In genomic region chr19:11198769-11199469, GRCh38 we compare ENCODE assay signal across 15 cellular contexts. TPM values are rescaled to one million over a fixed set of nuclear protein-coding genes. Genes with fewer than 3 reads are reported as not detected.
DNase-seq lines count a peak whose midpoint lies in the region; ATAC-seq and TF ChIP-seq lines count a peak whose summit lies in the region.
"Had no signal": no experiment of that assay in that cellular context is flagged by ENCODE, and none has a peak within 500 bp of the region (broad histone marks: within the 10 kb centered on the region; RNA-seq: fewer than 3 reads in every experiment).

No MANE protein-coding gene starts in this region.

- peaks cover 22% of the 10 kb centered on the region for H3K4me1 ChIP-seq in CD4-positive, CD25-positive, alpha-beta regulatory T cell (ENCODE audit: control insufficient read depth, insufficient read depth, low read length, poor library complexity, severe bottlenecking)
- H3K4me1 ChIP-seq in PC-9 (replicated peaks; ENCODE audit: insufficient read depth) (peaks cover 17% of the 10 kb centered on the region), heart right ventricle (peaks cover 16 to 64% (median 47%) of the 10 kb centered on the region in 9 donors)

- CTCF ChIA-PET in PC-9 (lab: Charles Lee), result interaction anchor here (0.6 kb wide), 1 partner anchor 43 kb away, joined by 3 read pairs; no protein-coding TSS in a partner anchor

- H3K36me3 Mint-ChIP-seq in CD4-positive, CD25-positive, alpha-beta regulatory T cell, result no peaks in the 10 kb centered on the region
- peaks cover 8% of the 10 kb centered on the region for H3K36me3 Mint-ChIP-seq in osteocyte (ENCODE audit: unreplicated experiment)

- in situ Hi-C loops in ACHN (cut with HindIII; ENCODE audit: low pct_ligation_motif_present, low pct_unique_long_range_greater_than_20kb, low sequenced_read_pairs), result no loop called here

- peak overlapping the region in 3 of 4 donors; percentile 45 to 84 (median 51) for H3K4me3 Mint-ChIP-seq in CD4-positive, CD25-positive, alpha-beta regulatory T cell
- H3K4me3 Mint-ChIP-seq in osteocyte (ENCODE audit: unreplicated experiment), result peak overlapping the region; percentile 67
- H3K4me3 Mint-ChIP-seq: dendritic cell treated with granulocyte-macrophage colony-stimulating factor and Interleukin-4, amounts not matched to agents 40 ng/mL and 50 ng/mL, for 4 days had no signal

- H3K9me3 ChIP-seq in CD4-positive, CD25-positive, alpha-beta regulatory T cell (ENCODE audit: control insufficient read depth in 2 of 2, low read length in 2 of 2), result no peaks in the 10 kb centered on the region
- H3K9me3 ChIP-seq in PC-9 (ENCODE audit: insufficient read depth, low read depth) (no peaks in the 10 kb centered on the region), heart right ventricle (no peaks in the 10 kb centered on the region)

- ATAC-seq in CD4-positive, CD25-positive, alpha-beta regulatory T cell (ENCODE audit: low read depth in 2 of 2), result no peak
- ATAC-seq in heart right ventricle (peak in 1 of 8 donors; percentile 10), HG02763 (IDR thresholded peaks at IDR 0.05; ENCODE audit: unreplicated experiment) (no peak)

- H3K27ac Mint-ChIP-seq in CD4-positive, CD25-positive, alpha-beta regulatory T cell, result no peak overlapping the region
- peak overlapping the region; percentile 75 for H3K27ac Mint-ChIP-seq in osteocyte (ENCODE audit: unreplicated experiment)
- H3K27ac Mint-ChIP-seq: dendritic cell treated with granulocyte-macrophage colony-stimulating factor and Interleukin-4, amounts not matched to agents 40 ng/mL and 50 ng/mL, for 4 days; memory B cell had no signal

- H3K27me3 ChIP-seq in CD4-positive, CD25-positive, alpha-beta regulatory T cell (ENCODE audit: control insufficient read depth, insufficient read depth, low read length), result no peaks in the 10 kb centered on the region
- H3K27me3 ChIP-seq in PC-9 (ENCODE audit: insufficient read depth, low read depth) (no peaks in the 10 kb centered on the region), heart right ventricle (peaks cover 0 to 7% (median 0%) of the 10 kb centered on the region in 7 donors)

- POLR2A ChIA-PET in PC-9 (lab: Charles Lee; ENCODE audit: unreplicated experiment), result interaction anchor here (0.7 kb wide), 1 partner anchor 32 kb away, joined by 10 read pairs; no protein-coding TSS in a partner anchor

- H3F3A ChIP-seq in PC-9 (ENCODE audit: insufficient read depth, low read depth), result peaks cover 24% of the 10 kb centered on the region; the same call in 1 of the 2 replicates

- H3K9me3 Mint-ChIP-seq in CD4-positive, CD25-positive, alpha-beta regulatory T cell, result no peaks in the 10 kb centered on the region
- no peaks in the 10 kb centered on the region for H3K9me3 Mint-ChIP-seq in osteocyte (ENCODE audit: unreplicated experiment)
- H3K9me3 Mint-ChIP-seq: dendritic cell treated with granulocyte-macrophage colony-stimulating factor and Interleukin-4, amounts not matched to agents 40 ng/mL and 50 ng/mL, for 4 days; memory B cell had no signal

- H4K20me1 ChIP-seq in PC-9 (ENCODE audit: insufficient read depth), result no peaks in the 10 kb centered on the region

- no peak overlapping the region for H3K4me3 ChIP-seq in CD4-positive, CD25-positive, alpha-beta regulatory T cell (ENCODE audit: low read depth, low read length)
- no peak overlapping the region for H3K4me3 ChIP-seq in PC-9
- no peak overlapping the region for H3K4me3 ChIP-seq in heart right ventricle

- no peak for TF ChIP-seq CTCF in PC-9 (conservative IDR thresholded peaks at IDR 0.05)
- TF ChIP-seq CTCF in heart right ventricle (IDR thresholded peaks at IDR 0.05), result no peak
- TF ChIP-seq CTCF in osteocyte (IDR thresholded peaks at IDR 0.05), result no peak

- no peak for DNase-seq in CD4-positive, CD25-positive, alpha-beta regulatory T cell
- DNase-seq in PC-9 (no peak), heart right ventricle (no peak), osteocyte (ENCODE audit: extremely low spot score, unreplicated experiment) (no peak), ACHN (no peak), pons (ENCODE audit: low spot score) (no peak), HPDE6-E6E7 (ENCODE audit: extremely low spot score) (no peak)
- DNase-seq: activated CD4-positive, alpha-beta T cell treated with anti-CD3 and anti-CD28 coated beads for 48 hours; activated gamma-delta T cell; C1 segment of cervical spinal cord; glutamatergic neuron; NCI-H1436 treated with DMSO at 0.1 percent for 48 hours had no signal

- no peak overlapping the region for H2AFZ ChIP-seq in PC-9

- H3K27me3 Mint-ChIP-seq in CD4-positive, CD25-positive, alpha-beta regulatory T cell, result peaks cover 4% of the 10 kb centered on the region
- no peaks in the 10 kb centered on the region for H3K27me3 Mint-ChIP-seq in osteocyte (ENCODE audit: unreplicated experiment)

- 65 to 66% methylated on average over 9 of the region's 9 CpGs for WGBS in heart right ventricle, 2 donors

- H3K79me2 ChIP-seq in PC-9 (ENCODE audit: low read depth), result no peaks in the 10 kb centered on the region

- H3K4me2 ChIP-seq in PC-9, result no peak overlapping the region

- intact Hi-C loops in PC-9 (cut with micrococcal nuclease; ENCODE audit: unreplicated experiment) (loop anchor here (5.0 kb wide), 1 partner anchor 42 kb away; the partner anchor contains the start of gene SPC24), heart right ventricle (cut with DNase I) (loop anchor here in 4 of 10 donors (5.0 kb wide), 2 partner anchors 42 to 52 kb away; partner anchors contain the start of gene SPC24 (in 3 of the 4))

- TSS peak; percentile 45 for BruUV-seq in PC-9 (replicated peaks; lab: Mats Ljungman, UMichigan)

- H3K4me1 Mint-ChIP-seq in CD4-positive, CD25-positive, alpha-beta regulatory T cell, result peaks cover 0 to 9% (median 0%) of the 10 kb centered on the region in 4 donors
- H3K4me1 Mint-ChIP-seq in osteocyte (ENCODE audit: unreplicated experiment), result peaks cover 51% of the 10 kb centered on the region

- H3K27ac ChIP-seq in CD4-positive, CD25-positive, alpha-beta regulatory T cell (ENCODE audit: insufficient read depth, low read length, poor library complexity, severe bottlenecking), result no peak overlapping the region
- H3K27ac ChIP-seq in PC-9 (no peak overlapping the region), heart right ventricle (peak overlapping the region; percentile 82 to 98 (median 90))

- no peaks in the 10 kb centered on the region for H3K36me3 ChIP-seq in CD4-positive, CD25-positive, alpha-beta regulatory T cell (ENCODE audit: control insufficient read depth, insufficient read depth, low read length)
- no peaks in the 10 kb centered on the region for H3K36me3 ChIP-seq in PC-9 (ENCODE audit: low read depth)
- peaks cover 0 to 71% (median 17%) of the 10 kb centered on the region in 9 donors for H3K36me3 ChIP-seq in heart right ventricle

- H3K9me2 ChIP-seq in PC-9 (ENCODE audit: insufficient read depth), result no peaks in the 10 kb centered on the region

RNA-seq across cellular contexts. Expression of gene KANK2, which starts 1.6 kb away (rescaled TPM):
- total RNA-seq in CD4-positive, CD25-positive, alpha-beta regulatory T cell, result 0.74 TPM
- polyA plus RNA-seq in CD4-positive, CD25-positive, alpha-beta regulatory T cell, result under 1 TPM in 3 of 4 donors, not detected in 1; 0.16 to 0.52 (median 0.29) TPM
- total RNA-seq in PC-9 (2021), result 32.9 and 39.4 TPM in 2 replicates
- 100 to 1,000 TPM; 243 to 355 (median 307) TPM for total RNA-seq in heart right ventricle
- polyA plus RNA-seq in heart right ventricle, result 100 to 1,000 TPM; 165 to 226 TPM
- 386 and 387 TPM in 2 replicates for total RNA-seq in osteocyte

RNA-seq across cellular contexts. Expression of gene ANGPTL8, which starts 40.5 kb away (rescaled TPM):
- not detected for total RNA-seq in CD4-positive, CD25-positive, alpha-beta regulatory T cell
- not detected for polyA plus RNA-seq in CD4-positive, CD25-positive, alpha-beta regulatory T cell
- not detected in 2 replicates for total RNA-seq in PC-9 (2021)
- 1 to 10 TPM in 2 of 10 donors, under 1 TPM in 2, not detected in 6; 0.34 to 1.8 (median 0.99) TPM for total RNA-seq in heart right ventricle
- polyA plus RNA-seq in heart right ventricle, result 10 to 100 TPM in 1 of 2 donors, 1 to 10 TPM in 1; 3.9 to 13.0 TPM
- total RNA-seq in osteocyte, result not detected in 2 replicates

RNA-seq across cellular contexts. Expression of gene SPC24, which starts 43.3 kb away (rescaled TPM):
- 3.2 TPM for total RNA-seq in CD4-positive, CD25-positive, alpha-beta regulatory T cell
- polyA plus RNA-seq in CD4-positive, CD25-positive, alpha-beta regulatory T cell, result 1 to 10 TPM in 2 of 4 donors, under 1 TPM in 2; 0.41 to 3.1 (median 0.99) TPM
- total RNA-seq in PC-9 (2021) (50.9 and 59.2 TPM in 2 replicates), heart right ventricle (1 to 10 TPM; 1.6 to 8.5 (median 3.2) TPM), osteocyte (11.9 and 13.5 TPM in 2 replicates)
- 1 to 10 TPM in 1 of 2 donors, under 1 TPM in 1; 0.93 to 5.9 TPM for polyA plus RNA-seq in heart right ventricle

Comparison
In these comparisons a context has a peak if more than half of its experiments do, and no peak if none do; other contexts are left out.
1. H3K27ac ChIP-seq: peak in heart right ventricle (10 of 10); none in CD4-positive, CD25-positive, alpha-beta regulatory T cell (single experiment) and PC-9 (single experiment).
2. RNA of gene KANK2, which starts 1.6 kb away (total RNA-seq): 386 to 387 TPM in osteocyte, 243 to 355 TPM in heart right ventricle and 32.9 to 39.4 TPM in PC-9; 0.74 TPM in CD4-positive, CD25-positive, alpha-beta regulatory T cell (single experiment); every median in the first group is over 10 times any median in the second.